Comparison of ENCODE assay signal across 8 cellular contexts in the genomic region with DNA sequence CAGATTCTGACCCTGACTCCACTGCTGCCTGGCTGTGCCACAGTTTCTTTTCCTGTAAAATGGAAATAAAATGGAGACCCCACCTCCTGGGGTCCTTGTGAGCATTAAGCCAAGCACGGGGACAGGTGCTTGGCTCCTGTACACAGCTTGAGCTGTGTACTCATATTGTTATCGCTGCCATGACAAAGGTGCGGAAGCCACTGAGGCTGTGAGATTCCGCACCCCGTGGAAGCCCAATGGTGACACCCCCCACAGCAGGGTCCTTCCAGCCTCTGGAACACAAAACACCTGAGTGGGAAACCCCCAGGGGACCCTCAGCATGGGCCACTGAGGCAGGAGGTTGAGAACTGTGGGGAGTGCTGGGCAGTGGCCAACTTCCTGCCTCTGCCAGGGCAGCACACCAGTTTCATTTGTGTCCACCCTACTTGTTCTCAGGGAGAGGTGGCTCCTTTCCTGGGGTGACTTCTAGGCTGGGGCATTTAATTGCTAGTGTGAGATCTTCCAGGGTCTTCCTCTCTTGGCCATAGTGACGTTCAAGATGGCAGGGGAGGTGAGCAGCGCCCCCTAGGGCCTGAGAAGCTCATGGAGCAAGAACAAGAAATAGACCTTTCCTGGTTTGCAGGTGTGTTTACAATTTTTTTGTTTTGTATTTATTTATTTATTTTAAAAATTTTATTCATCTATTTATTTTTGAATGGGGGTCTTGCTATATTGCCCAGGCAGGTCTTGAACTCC. TPM values are rescaled to one million over a fixed set of nuclear protein-coding genes. Genes with fewer than 3 reads are reported as not detected.
DNase-seq lines count a peak whose midpoint lies in the region; ATAC-seq and TF ChIP-seq lines count a peak whose summit lies in the region.

No MANE protein-coding gene starts in this region.

- H3K4me3 ChIP-seq in heart left ventricle = no peak overlapping the region
- no peak overlapping the region for H3K4me3 ChIP-seq in fibroblast of pulmonary artery (replicated peaks; ENCODE audit: low read depth, low read length)

- ATAC-seq in heart left ventricle = no peak
- no peak for ATAC-seq in Right ventricle myocardium superior (ENCODE audit: poor library complexity)
- no peak for ATAC-seq in HG03442 (IDR thresholded peaks at IDR 0.05; ENCODE audit: unreplicated experiment)

- H3K27me3 Mint-ChIP-seq in activated CD4-positive, alpha-beta T cell treated with anti-CD3 and anti-CD28 coated beads, Interleukin-2, amount 10 ng/mL, durations not matched to agents 24 days and 14 days = no peaks in the 10 kb centered on the region

- DNase-seq in heart left ventricle = peak in 1 of 5 donors; percentile 68
- no peak for DNase-seq in Right ventricle myocardium superior
- peak; percentile 88 for DNase-seq in activated CD4-positive, alpha-beta T cell treated with anti-CD3 and anti-CD28 coated beads, Interleukin-2, amount 10 ng/mL, durations not matched to agents 24 days and 14 days
- DNase-seq in fibroblast of pulmonary artery (ENCODE audit: low read depth) = peak; percentile 38
- peak; percentile 45 for DNase-seq in stimulated activated naive CD4-positive, alpha-beta T cell treated with Interleukin-2 at 50 U/mL for 16 hours (lab: John Stamatoyannopoulos, UW)
- no peak for DNase-seq in ureter (ENCODE audit: low spot score)
- DNase-seq in glomerular visceral epithelial cell (ENCODE audit: extremely low spot score) = no peak

- intact Hi-C loops in heart left ventricle (cut with DNase I) = no loop called here
- intact Hi-C loops in Right ventricle myocardium superior (cut with DNase I) = no loop called here
- intact Hi-C loops in activated CD4-positive, alpha-beta T cell treated with anti-CD3 and anti-CD28 coated beads, Interleukin-2, amount 10 ng/mL, durations not matched to agents 24 days and 14 days (cut with micrococcal nuclease) = no loop called here

- no peaks in the 10 kb centered on the region for H3K9me3 ChIP-seq in heart left ventricle

- no peak overlapping the region for H3K27ac Mint-ChIP-seq in activated CD4-positive, alpha-beta T cell treated with anti-CD3 and anti-CD28 coated beads, Interleukin-2, amount 10 ng/mL, durations not matched to agents 24 days and 14 days

- peaks cover 0 to 18% (median 3%) of the 10 kb centered on the region in 12 donors for H3K4me1 ChIP-seq in heart left ventricle

- no peak overlapping the region for H3K4me3 Mint-ChIP-seq in activated CD4-positive, alpha-beta T cell treated with anti-CD3 and anti-CD28 coated beads, Interleukin-2, amount 10 ng/mL, durations not matched to agents 24 days and 14 days

- H3K27me3 ChIP-seq in heart left ventricle = no peaks in the 10 kb centered on the region

- no peaks in the 10 kb centered on the region for H3K9me3 Mint-ChIP-seq in activated CD4-positive, alpha-beta T cell treated with anti-CD3 and anti-CD28 coated beads, Interleukin-2, amount 10 ng/mL, durations not matched to agents 24 days and 14 days

- TF ChIP-seq CTCF in heart left ventricle (IDR thresholded peaks at IDR 0.05) = peak; percentile 28 to 63 (median 49)
- TF ChIP-seq CTCF in fibroblast of pulmonary artery (IDR thresholded peaks at IDR 0.05; ENCODE audit: low read length, missing control alignments) = peak; percentile 67

- WGBS in heart left ventricle, 4 donors = 20 to 67% (median 63%) methylated on average over 3 to 7 of the region's 7 CpGs

- no peak for TF ChIP-seq POLR2A in heart left ventricle (IDR thresholded peaks at IDR 0.05)

- H3K36me3 Mint-ChIP-seq in activated CD4-positive, alpha-beta T cell treated with anti-CD3 and anti-CD28 coated beads, Interleukin-2, amount 10 ng/mL, durations not matched to agents 24 days and 14 days (ENCODE audit: low read depth) = no peaks in the 10 kb centered on the region

- H3K27ac ChIP-seq in heart left ventricle = no peak overlapping the region

- H3K4me1 Mint-ChIP-seq in activated CD4-positive, alpha-beta T cell treated with anti-CD3 and anti-CD28 coated beads, Interleukin-2, amount 10 ng/mL, durations not matched to agents 24 days and 14 days = peaks cover 28% of the 10 kb centered on the region

- no peaks in the 10 kb centered on the region for H3K36me3 ChIP-seq in heart left ventricle

RNA-seq across cellular contexts. Expression of a gene that starts 5.4 kb away (rescaled TPM):
- total RNA-seq in heart left ventricle (under 1 TPM in 1 of 9 donors, not detected in 8; 0.25 TPM), Right ventricle myocardium superior (0.35 TPM), ureter (0.49 TPM)
- under 1 TPM in 1 of 2 donors, not detected in 1; 0.34 TPM for polyA plus RNA-seq in heart left ventricle
- total RNA-seq in activated CD4-positive, alpha-beta T cell treated with anti-CD3 and anti-CD28 coated beads, Interleukin-2, amount 10 ng/mL, durations not matched to agents 24 days and 14 days = 0.40 and 0.91 TPM in 2 replicates

RNA-seq across cellular contexts. Expression of a gene that starts 12.5 kb away (rescaled TPM):
- total RNA-seq in heart left ventricle (under 1 TPM in 5 of 9 donors, not detected in 4; 0.32 to 0.81 (median 0.57) TPM), Right ventricle myocardium superior (0.24 TPM), ureter (1.3 TPM)
- 1 to 10 TPM in 1 of 2 donors, under 1 TPM in 1; 0.10 to 1.1 TPM for polyA plus RNA-seq in heart left ventricle
- total RNA-seq in activated CD4-positive, alpha-beta T cell treated with anti-CD3 and anti-CD28 coated beads, Interleukin-2, amount 10 ng/mL, durations not matched to agents 24 days and 14 days = 4.0 and 5.1 TPM in 2 replicates

RNA-seq across cellular contexts. Expression of a gene that starts 20.4 kb away (rescaled TPM):
- 1 to 10 TPM in 2 of 9 donors, under 1 TPM in 7; 0.11 to 1.6 (median 0.48) TPM for total RNA-seq in heart left ventricle
- under 1 TPM; 0.21 to 0.23 TPM for polyA plus RNA-seq in heart left ventricle
- 0.70 TPM for total RNA-seq in Right ventricle myocardium superior
- total RNA-seq in activated CD4-positive, alpha-beta T cell treated with anti-CD3 and anti-CD28 coated beads, Interleukin-2, amount 10 ng/mL, durations not matched to agents 24 days and 14 days = 0.09 TPM in 1 of 2 replicates, not detected in the other
- total RNA-seq in ureter = 0.99 TPM

RNA-seq across cellular contexts. Expression of a gene that starts 25.0 kb away (rescaled TPM):
- 10 to 100 TPM; 19.2 to 43.9 (median 28.6) TPM for total RNA-seq in heart left ventricle
- 10 to 100 TPM; 22.7 to 29.5 TPM for polyA plus RNA-seq in heart left ventricle
- total RNA-seq in Right ventricle myocardium superior = 30.0 TPM
- total RNA-seq in activated CD4-positive, alpha-beta T cell treated with anti-CD3 and anti-CD28 coated beads, Interleukin-2, amount 10 ng/mL, durations not matched to agents 24 days and 14 days = 159 and 171 TPM in 2 replicates
- 65.8 TPM for total RNA-seq in ureter

RNA-seq across cellular contexts. Expression of a gene that starts 25.5 kb away (rescaled TPM):
- 10 to 100 TPM; 44.6 to 63.2 (median 46.5) TPM for total RNA-seq in heart left ventricle
- polyA plus RNA-seq in heart left ventricle = 10 to 100 TPM; 80.9 to 89.7 TPM
- 59.6 TPM for total RNA-seq in Right ventricle myocardium superior
- 70.5 and 71.6 TPM in 2 replicates for total RNA-seq in activated CD4-positive, alpha-beta T cell treated with anti-CD3 and anti-CD28 coated beads, Interleukin-2, amount 10 ng/mL, durations not matched to agents 24 days and 14 days
- total RNA-seq in ureter = 52.0 TPM

Comparison
In these comparisons a context has a peak if more than half of its experiments do, and no peak if none do; other contexts are left out.
1. DNase-seq: peak in activated CD4-positive, alpha-beta T cell treated with anti-CD3 and anti-CD28 coated beads, Interleukin-2, amount 10 ng/mL, durations not matched to agents 24 days and 14 days (single experiment), fibroblast of pulmonary artery (single experiment) and stimulated activated naive CD4-positive, alpha-beta T cell treated with Interleukin-2 at 50 U/mL for 16 hours (single experiment); none in Right ventricle myocardium superior (single experiment), ureter (single experiment) and glomerular visceral epithelial cell (single experiment).